22 cellular contexts compared by ENCODE assay signal in genomic region chr5:45132972-45133371, GRCh38.
DNase-seq lines count a peak whose midpoint lies in the region; ATAC-seq, FAIRE-seq and TF ChIP-seq lines count a peak whose summit lies in the region.
"Had no signal": no experiment of that assay in that cellular context is flagged by ENCODE, and none has a peak within 500 bp of the region (broad histone marks: within the 10 kb centered on the region; RNA-seq: fewer than 3 reads in every experiment).

No MANE protein-coding gene starts in this region.

- BruUV-seq in HepG2 (replicated peaks; lab: Mats Ljungman, UMichigan), result no TSS peak

- no peak overlapping the region for H3K4me3 Mint-ChIP-seq in endodermal cell
- H3K4me3 Mint-ChIP-seq: B cell; CD4-positive, alpha-beta T cell; CD8-positive, alpha-beta T cell had no signal

- no peak overlapping the region for H2AFZ ChIP-seq in HepG2 (ENCODE audit: low read length)

- H3K4me1 Mint-ChIP-seq in endodermal cell, result peaks cover 37% of the 10 kb centered on the region
- H3K4me1 Mint-ChIP-seq: B cell had no signal

- 20% methylated on average over 2 of the region's 2 CpGs for WGBS in liver
- WGBS in HepG2 (ENCODE audit: low lambda C conversion rate), result 3% methylated on average over 2 of the region's 2 CpGs
- WGBS in endodermal cell (ENCODE audit: insufficient coverage in 1 of 2, insufficient read length in 1 of 2), 2 experiments, result 70 to 85% methylated on average over 2 of the region's 2 CpGs
- 16% methylated on average over 2 of the region's 2 CpGs for WGBS in right lobe of liver (ENCODE audit: insufficient coverage, low coverage, low lambda C conversion rate, missing lambda C conversion rate)

- H3K79me2 ChIP-seq in HepG2 (ENCODE audit: insufficient read depth, low read length), result no peaks in the 10 kb centered on the region

- H3K4me2 ChIP-seq in HepG2 (ENCODE audit: low read depth, low read length), result no peak overlapping the region
- H3K4me2 ChIP-seq: A549; BLaER1 treated with 17β-estradiol and CSF1 and Interleukin-3, amounts not matched to agents 10 nM and 100 nM had no signal

- H3K4me3 ChIP-seq in liver (ENCODE audit: low read depth in 1 of 3, low read length in 3 of 3) (no peak overlapping the region), HepG2 (replicated peaks in 1 of 3; ENCODE audit: insufficient read depth in 1 of 3, low read depth in 2 of 3, low read length in 3 of 3) (no peak overlapping the region), endodermal cell (ENCODE audit: low read length) (peak overlapping the region; percentile 32), right lobe of liver (no peak overlapping the region)
- H3K4me3 ChIP-seq: A549; BLaER1 treated with 17β-estradiol and CSF1 and Interleukin-3, amounts not matched to agents 10 nM and 100 nM had no signal

- H3K27ac ChIP-seq in liver (ENCODE audit: low read depth in 1 of 2, low read length in 2 of 2) (no peak overlapping the region), HepG2 (ENCODE audit: extremely low read length, insufficient read depth, low read length) (no peak overlapping the region), endodermal cell (ENCODE audit: low read depth, low read length) (no peak overlapping the region), right lobe of liver (no peak overlapping the region)
- H3K27ac ChIP-seq: 22Rv1; A549; BLaER1 treated with 17β-estradiol and CSF1 and Interleukin-3, amounts not matched to agents 10 nM and 100 nM; C4-2B had no signal

- CTCF ChIA-PET in HepG2 (lab: Yijun Ruan, JAX; ENCODE audit: low intra/inter-chr PET ratio, low total read pairs), result no interaction called here

- H3K36me3 ChIP-seq in liver (ENCODE audit: control insufficient read depth in 4 of 4, insufficient read depth in 3 of 4, low read depth in 1 of 4, low read length in 3 of 4) (no peaks in the 10 kb centered on the region), HepG2 (replicated peaks in 1 of 2; ENCODE audit: control insufficient read depth in 1 of 2, insufficient read depth in 2 of 2, low read length in 2 of 2) (no peaks in the 10 kb centered on the region), endodermal cell (ENCODE audit: control insufficient read depth, insufficient read depth, low read length) (no peaks in the 10 kb centered on the region), right lobe of liver (no peaks in the 10 kb centered on the region)
- H3K36me3 ChIP-seq: BLaER1 treated with 17β-estradiol and CSF1 and Interleukin-3, amounts not matched to agents 10 nM and 100 nM had no signal

- H3K27me3 ChIP-seq in liver (ENCODE audit: control insufficient read depth in 4 of 4, insufficient read depth in 4 of 4, low read length in 3 of 4) (no peaks in the 10 kb centered on the region), HepG2 (ENCODE audit: control insufficient read depth in 1 of 2, insufficient read depth in 2 of 2, low read length in 2 of 2) (no peaks in the 10 kb centered on the region), endodermal cell (ENCODE audit: control insufficient read depth, insufficient read depth, low read length, poor library complexity, severe bottlenecking) (no peaks in the 10 kb centered on the region), right lobe of liver (no peaks in the 10 kb centered on the region)
- H3K27me3 ChIP-seq: BLaER1 treated with 17β-estradiol and CSF1 and Interleukin-3, amounts not matched to agents 10 nM and 100 nM had no signal

- TF ChIP-seq EP300 in HepG2 (IDR thresholded peaks at IDR 0.05; ENCODE audit: low read depth in 2 of 2, low read length in 2 of 2) (no peak), HepG2 (CRISPR knock-in tag; IDR thresholded peaks at IDR 0.05; ENCODE audit: borderline replicate concordance) (no peak)

- intact Hi-C loops in HepG2 (cut with micrococcal nuclease; ENCODE audit: unreplicated experiment), result no loop called here
- intact Hi-C loops in right lobe of liver (cut with DNase I), result no loop called here

- H3K9ac ChIP-seq in liver (ENCODE audit: low read depth in 1 of 2, low read length in 2 of 2) (no peak overlapping the region), HepG2 (ENCODE audit: insufficient read depth, low read depth, low read length) (no peak overlapping the region), endodermal cell (ENCODE audit: extremely low read depth, low read length, poor library complexity, severe bottlenecking) (no peak overlapping the region)
- H3K9ac ChIP-seq: BLaER1 treated with 17β-estradiol and CSF1 and Interleukin-3, amounts not matched to agents 10 nM and 100 nM had no signal

- TF ChIP-seq POLR2A in HepG2 (IDR thresholded peaks at IDR 0.05; ENCODE audit: insufficient read depth in 1 of 2, low read depth in 2 of 2, low read length in 2 of 2) (no peak), right lobe of liver (IDR thresholded peaks at IDR 0.05) (no peak)

- TF ChIP-seq CTCF in liver (IDR thresholded peaks at IDR 0.05; ENCODE audit: low read depth, low read length, missing input control) (no peak), HepG2 (CRISPR knock-in tag; IDR thresholded peaks at IDR 0.05) (no peak), endodermal cell (conservative IDR thresholded peaks at IDR 0.05) (no peak), right lobe of liver (IDR thresholded peaks at IDR 0.05) (no peak)

- H3K9me3 ChIP-seq in liver (ENCODE audit: control insufficient read depth in 4 of 4, low read length in 3 of 4) (no peaks in the 10 kb centered on the region), HepG2 (ENCODE audit: low read length) (peaks cover 92% of the 10 kb centered on the region), endodermal cell (ENCODE audit: control insufficient read depth, low read length) (no peaks in the 10 kb centered on the region), right lobe of liver (no peaks in the 10 kb centered on the region)
- H3K9me3 ChIP-seq: A549; BLaER1 treated with 17β-estradiol and CSF1 and Interleukin-3, amounts not matched to agents 10 nM and 100 nM; Caco-2 had no signal

- peaks cover 0 to 14% (median 6%) of the 10 kb centered on the region in 4 donors for H3K4me1 ChIP-seq in liver (ENCODE audit: control insufficient read depth in 4 of 4, insufficient read depth in 4 of 4, low read length in 3 of 4)
- H3K4me1 ChIP-seq in HepG2 (ENCODE audit: insufficient read depth, low read length), result no peaks in the 10 kb centered on the region
- peaks cover 10% of the 10 kb centered on the region for H3K4me1 ChIP-seq in endodermal cell (ENCODE audit: control insufficient read depth, insufficient read depth, low read length)
- peaks cover 0 to 6% (median 0%) of the 10 kb centered on the region in 4 donors for H3K4me1 ChIP-seq in right lobe of liver
- H3K4me1 ChIP-seq: A549; BLaER1 treated with 17β-estradiol and CSF1 and Interleukin-3, amounts not matched to agents 10 nM and 100 nM; Caco-2 had no signal

- POLR2A ChIA-PET in HepG2 (lab: Yijun Ruan, JAX), result no interaction called here

- H3K36me3 Mint-ChIP-seq in endodermal cell (ENCODE audit: low read depth), result no peaks in the 10 kb centered on the region
- H3K36me3 Mint-ChIP-seq: CD8-positive, alpha-beta T cell had no signal

- H3K27me3 Mint-ChIP-seq in endodermal cell (ENCODE audit: insufficient read depth), result no peaks in the 10 kb centered on the region
- H3K27me3 Mint-ChIP-seq: B cell; CD4-positive, alpha-beta T cell had no signal

- TF ChIP-seq RAD21 in liver (IDR thresholded peaks at IDR 0.05), result peak; percentile 13 to 28
- no peak for TF ChIP-seq RAD21 in HepG2 (CRISPR knock-in tag; IDR thresholded peaks at IDR 0.05)

- no peak for FAIRE-seq in HepG2 (lab: Jason Lieb, UNC)
- FAIRE-seq: A549, D721Med, G401.6, GM12891 had no signal

- ATAC-seq in HepG2 (no peak), right lobe of liver (peak; percentile 70 to 94 (median 80)), GM18861 (IDR thresholded peaks at IDR 0.05; ENCODE audit: unreplicated experiment) (no peak)
- ATAC-seq: A549; CD8-positive, alpha-beta T cell had no signal

- no peaks in the 10 kb centered on the region for H4K20me1 ChIP-seq in HepG2 (ENCODE audit: insufficient read depth, low read length)
- H4K20me1 ChIP-seq: BLaER1 treated with 17β-estradiol and CSF1 and Interleukin-3, amounts not matched to agents 10 nM and 100 nM had no signal

- in situ Hi-C loops in HepG2 (cut with HindIII; ENCODE audit: extremely low pct_ligation_motif_present, low pct_unique_long_range_greater_than_20kb), result no loop called here

- DNase-seq in HepG2 (ENCODE audit: low spot score) (no peak), endodermal cell (no peak), right lobe of liver (no peak), epidermal melanocyte (ENCODE audit: insufficient read length, low spot score) (no peak)
- DNase-seq in activated CD4-positive, alpha-beta T cell treated with anti-CD3 and anti-CD28 coated beads, Interleukin-2, amount 50 U/mL, for 4 hours, result no peak
- DNase-seq: AML-193; Caco-2; Calu3; CD4-positive, alpha-beta T cell; CD8-positive, alpha-beta T cell; DMS79 treated with DMSO at 0.1 percent for 48 hours; GF-D8 had no signal

- no peaks in the 10 kb centered on the region for H3K9me3 Mint-ChIP-seq in endodermal cell

- no peak overlapping the region for H3K27ac Mint-ChIP-seq in endodermal cell
- H3K27ac Mint-ChIP-seq: B cell; CD4-positive, alpha-beta T cell; CD8-positive, alpha-beta T cell had no signal

TF ChIP-seq in liver, 16 proteins besides CTCF, POLR2A, EP300 and RAD21 (continues in another document):
- no peak for TF ChIP-seq EGR1 (IDR thresholded peaks at IDR 0.05; ENCODE audit: low read depth in 2 of 2)
- no peak for TF ChIP-seq YY1 (IDR thresholded peaks at IDR 0.05)
- TF ChIP-seq JUND (IDR thresholded peaks at IDR 0.05), result peak in 1 of 2 donors; percentile 15
- TF ChIP-seq SP1 (IDR thresholded peaks at IDR 0.05), result peak; percentile 73
- no peak for TF ChIP-seq RXRA (IDR thresholded peaks at IDR 0.05)

TF ChIP-seq in HepG2, 621 proteins besides CTCF, POLR2A, EP300 and RAD21 (continues in another document):
- no peak for TF ChIP-seq PLSCR1 (CRISPR knock-in tag; IDR thresholded peaks at IDR 0.05; ENCODE audit: borderline replicate concordance)
- no peak for TF ChIP-seq ZNF589 (CRISPR knock-in tag; conservative IDR thresholded peaks at IDR 0.05)
- no peak for TF ChIP-seq MEIS2 (CRISPR knock-in tag; IDR thresholded peaks at IDR 0.05)
- no peak for TF ChIP-seq ZFYVE20 (CRISPR knock-in tag; IDR thresholded peaks at IDR 0.05; ENCODE audit: borderline replicate concordance, low read depth)
- TF ChIP-seq POLR2AphosphoS2 (IDR thresholded peaks at IDR 0.05; ENCODE audit: low read depth, low read length), result no peak
- no peak for TF ChIP-seq ZNF839 (CRISPR knock-in tag; IDR thresholded peaks at IDR 0.05; ENCODE audit: borderline replicate concordance)
- no peak for TF ChIP-seq JARID2 (CRISPR knock-in tag; IDR thresholded peaks at IDR 0.05; ENCODE audit: insufficient replicate concordance)
- no peak for TF ChIP-seq RBM22 (optimal IDR thresholded peaks at IDR 0.05; ENCODE audit: low read length)
- TF ChIP-seq TP53 (CRISPR knock-in tag; conservative IDR thresholded peaks at IDR 0.05), result no peak
- no peak for TF ChIP-seq GTF2F1 (IDR thresholded peaks at IDR 0.05; ENCODE audit: low read length)

Comparison
In these comparisons a context has a peak if more than half of its experiments do, and no peak if none do; other contexts are left out.
1. ATAC-seq: peak in right lobe of liver (4 of 4); none in HepG2 (single experiment) and GM18861 (single experiment).